Comparison of ENCODE assay signal across 26 cellular contexts in genomic region chrX:46317158-46317557, GRCh38.
A peak's percentile ranks its signal among the peaks of the same experiment; 100 is the strongest.
DNase-seq lines count a peak whose midpoint lies in the region; ATAC-seq, FAIRE-seq and TF ChIP-seq lines count a peak whose summit lies in the region.
"Had no signal": no experiment of that assay in that cellular context is flagged by ENCODE, and none has a peak within 500 bp of the region (broad histone marks: within the 10 kb centered on the region; RNA-seq: fewer than 3 reads in every experiment).

No MANE protein-coding gene starts in this region.

- RAD21 ChIA-PET in HCT116 (lab: Charles Lee; ENCODE audit: low non-redundant PET in 1 of 2, low total read pairs in 2 of 2, uncharacterized antibody in 2 of 2, unreplicated experiment in 2 of 2), result no interaction called here

- intact Hi-C loops in HCT116 (cut with micrococcal nuclease), result no loop called here

- ATAC-seq in A549 (no peak), HCT116 (peak; percentile 70), HG02981 (IDR thresholded peaks at IDR 0.05; ENCODE audit: unreplicated experiment) (no peak), GM21390 (IDR thresholded peaks at IDR 0.05; ENCODE audit: unreplicated experiment) (no peak), HG03469 (IDR thresholded peaks at IDR 0.05; ENCODE audit: unreplicated experiment) (no peak)
- no peak for ATAC-seq in natural killer cell treated with Interleukin-12 subunit alpha and Interleukin-12 subunit beta and Interleukin-15 and Interleukin-18, amount 100 ng/mL, for 72 hours
- ATAC-seq: K562; naive thymus-derived CD8-positive, alpha-beta T cell; T-helper 17 cell had no signal

- H3K9me3 ChIP-seq in A549 (no peaks in the 10 kb centered on the region), HCT116 (ENCODE audit: control insufficient read depth in 1 of 2, insufficient read depth in 1 of 2, low read depth in 1 of 2, low read length in 2 of 2) (no peaks in the 10 kb centered on the region), astrocyte (ENCODE audit: insufficient read depth, low read depth, low read length) (no peaks in the 10 kb centered on the region)
- H3K9me3 ChIP-seq: adrenal gland, uterus had no signal

- H2AFZ ChIP-seq in HCT116 (ENCODE audit: low read depth, low read length, poor library complexity, severe bottlenecking) (no peak overlapping the region), astrocyte (ENCODE audit: low read depth, low read length) (no peak overlapping the region)

- peaks cover 2% of the 10 kb centered on the region; the same call in 1 of the 2 replicates for H3K79me2 ChIP-seq in HCT116 (ENCODE audit: insufficient read depth, low read length)
- no peaks in the 10 kb centered on the region for H3K79me2 ChIP-seq in astrocyte (ENCODE audit: insufficient read depth, low read length)

- TF ChIP-seq POLR2A in A549 (IDR thresholded peaks at IDR 0.05; ENCODE audit: low read length) (no peak), HCT116 (IDR thresholded peaks at IDR 0.05; ENCODE audit: borderline replicate concordance, extremely low read depth, insufficient read depth, insufficient read length) (no peak)

- H3K4me3 ChIP-seq in A549 (no peak overlapping the region), HCT116 (replicated peaks in 1 of 2; ENCODE audit: low read depth in 1 of 2, low read length in 2 of 2) (no peak overlapping the region), astrocyte (ENCODE audit: insufficient read depth, low read depth, low read length) (no peak overlapping the region)
- H3K4me3 ChIP-seq: adrenal gland; BLaER1 treated with 17β-estradiol and CSF1 and Interleukin-3, amounts not matched to agents 10 nM and 100 nM; K562; skin epidermis; uterus had no signal

- H3K4me1 ChIP-seq in A549 (peaks cover 49% of the 10 kb centered on the region), HCT116 (ENCODE audit: control insufficient read depth in 1 of 2, insufficient read depth in 2 of 2, low read length in 2 of 2) (peaks cover 58 to 68% of the 10 kb centered on the region in 2 experiments), astrocyte (ENCODE audit: insufficient read depth, low read length) (no peaks in the 10 kb centered on the region)
- H3K4me1 ChIP-seq: adrenal gland, uterus had no signal

- no peaks in the 10 kb centered on the region for H3K36me3 ChIP-seq in HCT116 (ENCODE audit: control insufficient read depth in 1 of 2, insufficient read depth in 2 of 2, low read length in 2 of 2)
- H3K36me3 ChIP-seq in astrocyte (ENCODE audit: insufficient read depth, low read length), result no peaks in the 10 kb centered on the region
- H3K36me3 ChIP-seq: adrenal gland; BLaER1 treated with 17β-estradiol and CSF1 and Interleukin-3, amounts not matched to agents 10 nM and 100 nM; uterus had no signal

- H4K20me1 ChIP-seq in HCT116 (ENCODE audit: insufficient read depth), result no peaks in the 10 kb centered on the region
- H4K20me1 ChIP-seq in astrocyte (ENCODE audit: insufficient read depth, low read length), result no peaks in the 10 kb centered on the region
- H4K20me1 ChIP-seq: BLaER1 treated with 17β-estradiol and CSF1 and Interleukin-3, amounts not matched to agents 10 nM and 100 nM had no signal

- no peak overlapping the region for H3K27ac Mint-ChIP-seq in astrocyte (ENCODE audit: unreplicated experiment)
- no peak overlapping the region for H3K27ac Mint-ChIP-seq in natural killer cell treated with Interleukin-12 subunit alpha and Interleukin-12 subunit beta and Interleukin-15 and Interleukin-18, amount 100 ng/mL, for 72 hours
- H3K27ac Mint-ChIP-seq: naive thymus-derived CD8-positive, alpha-beta T cell; T-helper 17 cell had no signal

- H3K4me2 ChIP-seq in A549 (peak overlapping the region; percentile 15; the same call in 1 of the 3 replicates), HCT116 (ENCODE audit: low read length) (peak overlapping the region; percentile 55), astrocyte (ENCODE audit: low read length) (no peak overlapping the region)
- H3K4me2 ChIP-seq: BLaER1 treated with 17β-estradiol and CSF1 and Interleukin-3, amounts not matched to agents 10 nM and 100 nM had no signal

- no peak for TF ChIP-seq EP300 in A549 (IDR thresholded peaks at IDR 0.05)

- H3K9me3 Mint-ChIP-seq in astrocyte (ENCODE audit: unreplicated experiment), result no peaks in the 10 kb centered on the region
- no peaks in the 10 kb centered on the region for H3K9me3 Mint-ChIP-seq in natural killer cell treated with Interleukin-12 subunit alpha and Interleukin-12 subunit beta and Interleukin-15 and Interleukin-18, amount 100 ng/mL, for 72 hours
- H3K9me3 Mint-ChIP-seq: central memory CD8-positive, alpha-beta T cell; naive thymus-derived CD8-positive, alpha-beta T cell had no signal

- POLR2A ChIA-PET in A549 (lab: Yijun Ruan, JAX), result no interaction called here
- POLR2A ChIA-PET in HCT116 (lab: Charles Lee), result no interaction called here

- TF ChIP-seq RAD21 in A549 (conservative IDR thresholded peaks at IDR 0.05 in 1 of 2, IDR thresholded peaks at IDR 0.05 in 1 of 2) (no peak), HCT116 (IDR thresholded peaks at IDR 0.05; ENCODE audit: low read depth) (no peak)

- 5% methylated on average over 1 of the region's 1 CpG for WGBS in A549 (ENCODE audit: missing lambda C conversion rate)

- H3K9me2 ChIP-seq in HCT116 (ENCODE audit: insufficient read depth), result no peaks in the 10 kb centered on the region

- DNase-seq in A549 (ENCODE audit: low read depth in 1 of 2, low spot score in 1 of 2), result peak in 1 of 2 experiments; percentile 47
- DNase-seq in HCT116 (ENCODE audit: low read depth, low spot score), result peak; percentile 81
- no peak for DNase-seq in astrocyte (ENCODE audit: low read depth)
- peak; percentile 2 for DNase-seq in kidney glomerular epithelial cell (lab: John Stamatoyannopoulos, UW)
- no peak for DNase-seq in natural killer cell treated with Interleukin-12 subunit alpha and Interleukin-12 subunit beta and Interleukin-15 and Interleukin-18, amount 100 ng/mL, for 72 hours (ENCODE audit: low spot score)
- DNase-seq: activated CD4-positive, alpha-beta T cell treated with anti-CD3 and anti-CD28 coated beads, Interleukin-2, amount 50 U/mL, for 4 hours; activated gamma-delta T cell treated with Interleukin-2 at 50 U/mL for 16 hours; adrenal gland; DMS79; effector CD4-positive, alpha-beta T cell; naive thymus-derived CD8-positive, alpha-beta T cell; NCI-H2107; NCI-H524; posterior cingulate gyrus; stimulated activated CD4-positive, alpha-beta T cell treated with anti-CD3 and anti-CD28 coated beads, Interleukin-4, amount 100 ng/mL, for 24 hours; T-helper 17 cell; uterus had no signal

- no peak for TF ChIP-seq CTCF in A549 (IDR thresholded peaks at IDR 0.05)
- TF ChIP-seq CTCF in HCT116 (IDR thresholded peaks at IDR 0.05 in 2 of 3, conservative IDR thresholded peaks at IDR 0.05 in 1 of 3; ENCODE audit: borderline replicate concordance in 1 of 3, insufficient read depth in 1 of 3, low read depth in 2 of 3, low read length in 2 of 3), result no peak
- no peak for TF ChIP-seq CTCF in astrocyte (IDR thresholded peaks at IDR 0.05; ENCODE audit: insufficient read depth, low read depth, low read length)

- FAIRE-seq in A549 (lab: Jason Lieb, UNC), result peak; percentile 100
- peak; percentile 81 for FAIRE-seq in astrocyte (lab: Jason Lieb, UNC)
- FAIRE-seq: A204.1, islet of Langerhans, K562 had no signal

- BruUV-seq in HCT116 (replicated peaks; lab: Mats Ljungman, UMichigan), result no TSS peak

- no peak overlapping the region for H3K4me3 Mint-ChIP-seq in astrocyte (ENCODE audit: unreplicated experiment)
- H3K4me3 Mint-ChIP-seq in natural killer cell treated with Interleukin-12 subunit alpha and Interleukin-12 subunit beta and Interleukin-15 and Interleukin-18, amount 100 ng/mL, for 72 hours, result no peak overlapping the region
- H3K4me3 Mint-ChIP-seq: central memory CD8-positive, alpha-beta T cell; naive thymus-derived CD8-positive, alpha-beta T cell; T-helper 17 cell had no signal

- CTCF ChIA-PET in A549 (lab: Yijun Ruan, JAX), result interaction anchor here (1.0 kb wide), 1 partner anchor 59 kb away, joined by 3 read pairs; no protein-coding TSS in a partner anchor
- CTCF ChIA-PET in HCT116 (lab: Charles Lee), result no interaction called here

- H3K36me3 Mint-ChIP-seq in astrocyte (ENCODE audit: low read depth, unreplicated experiment), result no peaks in the 10 kb centered on the region
- H3K36me3 Mint-ChIP-seq in natural killer cell treated with Interleukin-12 subunit alpha and Interleukin-12 subunit beta and Interleukin-15 and Interleukin-18, amount 100 ng/mL, for 72 hours, result no peaks in the 10 kb centered on the region
- H3K36me3 Mint-ChIP-seq: naive thymus-derived CD8-positive, alpha-beta T cell had no signal

- peaks cover 9% of the 10 kb centered on the region for H3K4me1 Mint-ChIP-seq in astrocyte (ENCODE audit: low read depth, unreplicated experiment)
- peaks cover 0 to 6% of the 10 kb centered on the region in 2 donors for H3K4me1 Mint-ChIP-seq in natural killer cell treated with Interleukin-12 subunit alpha and Interleukin-12 subunit beta and Interleukin-15 and Interleukin-18, amount 100 ng/mL, for 72 hours (ENCODE audit: low read depth in 2 of 2)
- H3K4me1 Mint-ChIP-seq: central memory CD8-positive, alpha-beta T cell had no signal

- peak overlapping the region; percentile 63 for H3K9ac ChIP-seq in HCT116 (ENCODE audit: low read length)
- H3K9ac ChIP-seq in astrocyte (ENCODE audit: low read length), result no peak overlapping the region
- H3K9ac ChIP-seq: BLaER1 treated with 17β-estradiol and CSF1 and Interleukin-3, amounts not matched to agents 10 nM and 100 nM had no signal

- H3K27me3 Mint-ChIP-seq in astrocyte (ENCODE audit: low read depth, unreplicated experiment), result no peaks in the 10 kb centered on the region
- peaks cover 0 to 9% of the 10 kb centered on the region in 2 donors for H3K27me3 Mint-ChIP-seq in natural killer cell treated with Interleukin-12 subunit alpha and Interleukin-12 subunit beta and Interleukin-15 and Interleukin-18, amount 100 ng/mL, for 72 hours
- H3K27me3 Mint-ChIP-seq: central memory CD8-positive, alpha-beta T cell; naive thymus-derived CD8-positive, alpha-beta T cell; T-helper 17 cell had no signal

- H3K27ac ChIP-seq in A549, result peak overlapping the region; percentile 93 to 99
- H3K27ac ChIP-seq in HCT116 (ENCODE audit: low read depth, low read length), result peak overlapping the region; percentile 88
- H3K27ac ChIP-seq in astrocyte (ENCODE audit: low read depth, low read length), result no peak overlapping the region
- H3K27ac ChIP-seq: adrenal gland; BLaER1 treated with 17β-estradiol and CSF1 and Interleukin-3, amounts not matched to agents 10 nM and 100 nM; uterus had no signal

- H3K27me3 ChIP-seq in HCT116 (ENCODE audit: insufficient read depth, low read length) (no peaks in the 10 kb centered on the region), astrocyte (ENCODE audit: insufficient read depth, low read length) (no peaks in the 10 kb centered on the region)
- H3K27me3 ChIP-seq: BLaER1 treated with 17β-estradiol and CSF1 and Interleukin-3, amounts not matched to agents 10 nM and 100 nM had no signal

TF ChIP-seq in A549, 52 proteins besides CTCF, POLR2A, EP300 and RAD21:
- TF ChIP-seq FOSL2 (IDR thresholded peaks at IDR 0.05), result no peak
- peak; percentile 77 for TF ChIP-seq FOSL2 (CRISPR knock-in tag; IDR thresholded peaks at IDR 0.05)
- no peak for TF ChIP-seq NFE2L2 (conservative IDR thresholded peaks at IDR 0.05; ENCODE audit: low read length)

TF ChIP-seq in HCT116, 20 proteins besides CTCF, POLR2A, EP300 and RAD21 (continues in another document):
- TF ChIP-seq MAX (IDR thresholded peaks at IDR 0.05) (no peak), SRF (IDR thresholded peaks at IDR 0.05; ENCODE audit: low read depth) (no peak)

Comparison
In these comparisons a context has a peak if more than half of its experiments do, and no peak if none do; other contexts are left out.
1. DNase-seq: peak in HCT116 (single experiment) and kidney glomerular epithelial cell (single experiment); none in astrocyte (single experiment) and natural killer cell treated with Interleukin-12 subunit alpha and Interleukin-12 subunit beta and Interleukin-15 and Interleukin-18, amount 100 ng/mL, for 72 hours (single experiment).